In the genomic region with DNA sequence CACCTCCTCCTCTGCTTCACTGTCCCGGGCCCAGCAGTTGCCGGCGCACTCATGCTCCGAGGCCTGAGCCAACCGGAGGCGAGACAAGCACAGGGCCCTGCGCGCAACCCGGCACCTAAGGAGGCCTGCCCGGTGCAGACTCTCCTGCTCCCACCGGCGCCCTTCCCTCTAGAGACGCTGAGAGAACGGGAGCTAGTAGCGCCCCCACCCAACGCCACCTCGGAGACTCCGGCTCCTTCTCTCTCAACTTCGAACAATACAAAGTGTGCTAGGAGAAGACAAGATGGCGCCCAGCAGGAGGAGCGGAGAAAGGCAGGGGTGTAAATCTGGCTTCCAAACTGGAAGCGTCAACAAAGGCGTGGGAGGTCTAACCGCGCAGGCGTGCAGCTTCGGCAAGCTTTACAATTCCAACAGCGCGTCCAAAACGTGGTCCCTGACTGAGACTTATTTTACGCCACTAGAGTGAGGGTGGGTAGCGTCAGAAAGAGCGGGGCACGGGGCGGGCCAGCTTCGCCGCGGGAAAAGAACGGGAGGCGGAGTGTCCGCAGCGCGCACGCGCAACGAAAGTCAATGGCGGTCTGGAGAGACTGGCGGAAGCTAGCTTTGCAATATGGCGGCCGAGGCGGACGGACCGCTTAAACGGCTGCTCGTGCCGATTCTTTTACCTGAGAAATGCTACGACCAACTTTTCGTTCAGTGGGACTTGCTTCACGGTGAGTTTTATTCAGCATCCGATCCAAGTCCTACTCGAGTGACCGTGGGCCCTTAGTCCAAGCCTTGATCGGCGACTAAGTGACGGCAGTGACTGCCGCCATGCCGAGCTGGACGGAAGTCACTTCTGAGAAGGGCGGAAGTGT, we compare ENCODE assay signal across 8 cellular contexts. TPM values are rescaled to one million over a fixed set of nuclear protein-coding genes. Genes with fewer than 3 reads are reported as not detected.
DNase-seq lines count a peak whose midpoint lies in the region; ATAC-seq and TF ChIP-seq lines count a peak whose summit lies in the region.

A gene (plus strand): TSS at position 600 of the 857 bp plus-strand sequence. CDS start 11 bp downstream, at position 611.

- CTCF ChIA-PET in Caco-2 (lab: Charles Lee) = interaction anchor here (1.2 to 1.7 kb wide), 3 partner anchors 32 to 104 kb away, joined by 3 to 7 read pairs (median 6); a partner anchor contains a TSS

- peaks cover 6% of the 10 kb centered on the region; the same call in 1 of the 2 replicates for H4K20me1 ChIP-seq in OCI-LY3 (ENCODE audit: insufficient read depth, low read length)

- no peaks in the 10 kb centered on the region for H3K9me3 ChIP-seq in Caco-2
- no peaks in the 10 kb centered on the region for H3K9me3 ChIP-seq in OCI-LY3 (ENCODE audit: insufficient read depth, low read length)

- peaks cover 45% of the 10 kb centered on the region for H3K79me2 ChIP-seq in OCI-LY3 (ENCODE audit: low read length)

- peak within 1 kb of the TSS; percentile 88 for H3K27ac ChIP-seq in OCI-LY3 (ENCODE audit: low read length)

- H3K4me1 ChIP-seq in Caco-2 = peaks cover 10% of the 10 kb centered on the region
- H3K4me1 ChIP-seq in OCI-LY3 (ENCODE audit: low read length) = peaks cover 40% of the 10 kb centered on the region

- H3K4me3 Mint-ChIP-seq in Caco-2 (ENCODE audit: unreplicated experiment) (peak within 1 kb of the TSS; percentile 96), endothelial cell (ENCODE audit: unreplicated experiment) (peak within 1 kb of the TSS; percentile 99)

- TF ChIP-seq CTCF in Caco-2 (IDR thresholded peaks at IDR 0.05; ENCODE audit: insufficient read depth in 1 of 2, low read depth in 1 of 2, low read length in 1 of 2, severe bottlenecking in 1 of 2, unreplicated experiment in 1 of 2) (no peak), OCI-LY3 (IDR thresholded peaks at IDR 0.05; ENCODE audit: low read depth, low read length) (no peak), endothelial cell (IDR thresholded peaks at IDR 0.05; ENCODE audit: unreplicated experiment) (no peak)

- H3K9ac ChIP-seq in OCI-LY3 (ENCODE audit: low read length) = peak within 1 kb of the TSS; percentile 95

- H3K4me2 ChIP-seq in OCI-LY3 (ENCODE audit: low read length) = peak within 1 kb of the TSS; percentile 97

- no peaks in the 10 kb centered on the region; the same call in 1 of the 2 replicates for H3K36me3 ChIP-seq in Caco-2 (ENCODE audit: control insufficient read depth, insufficient read depth, low read length)
- H3K36me3 ChIP-seq in OCI-LY3 (replicated peaks; ENCODE audit: low read depth, low read length) = peaks cover 23% of the 10 kb centered on the region

- peak; percentile 57 for ATAC-seq in GM21390 (IDR thresholded peaks at IDR 0.05; ENCODE audit: unreplicated experiment)

- no peaks in the 10 kb centered on the region for H3K9me3 Mint-ChIP-seq in Caco-2 (ENCODE audit: unreplicated experiment)
- no peaks in the 10 kb centered on the region for H3K9me3 Mint-ChIP-seq in endothelial cell (ENCODE audit: unreplicated experiment)

- H3K4me1 Mint-ChIP-seq in Caco-2 (ENCODE audit: low read depth, unreplicated experiment) (peaks cover 25% of the 10 kb centered on the region), endothelial cell (ENCODE audit: unreplicated experiment) (peaks cover 45% of the 10 kb centered on the region)

- H2AFZ ChIP-seq in OCI-LY3 (ENCODE audit: low read depth, low read length) = peak within 1 kb of the TSS; percentile 59

- DNase-seq in Caco-2 = peak; percentile 92 to 93
- peak; percentile 88 for DNase-seq in HuH-7 (ENCODE audit: low spot score)
- DNase-seq in activated CD8-positive, alpha-beta memory T cell treated with anti-CD3 and anti-CD28 coated beads, Interleukin-2, amount 50 U/mL, for 48 hours = peak; percentile 96
- DNase-seq in endothelial cell (ENCODE audit: low spot score) = peak; percentile 93
- peak; percentile 98 for DNase-seq in midbrain (lab: John Stamatoyannopoulos, UW)
- peak; percentile 82 to 87 for DNase-seq in stimulated activated CD8-positive, alpha-beta memory T cell treated with anti-CD3 and anti-CD28 coated beads, Interleukin-2, amount 100 ng/mL, for 1 hour (ENCODE audit: low read depth in 2 of 2)

- TSS peak; percentile 84 for BruUV-seq in Caco-2 (replicated peaks; lab: Mats Ljungman, UMichigan)

- H3K36me3 Mint-ChIP-seq in Caco-2 (ENCODE audit: insufficient read depth, unreplicated experiment) (peaks cover 65% of the 10 kb centered on the region), endothelial cell (ENCODE audit: low read depth, unreplicated experiment) (peaks cover 33% of the 10 kb centered on the region)

- H3K27me3 ChIP-seq in Caco-2 (replicated peaks; ENCODE audit: control insufficient read depth, insufficient read depth, low read length) (no peaks in the 10 kb centered on the region), OCI-LY3 (ENCODE audit: low read depth, low read length) (no peaks in the 10 kb centered on the region)

- intact Hi-C loops in Caco-2 (cut with micrococcal nuclease; ENCODE audit: unreplicated experiment) = loop anchor here (2.0 kb wide), 1 partner anchor 105 kb away; a partner anchor contains a TSS

- H3K27me3 Mint-ChIP-seq in Caco-2 (ENCODE audit: insufficient read depth, unreplicated experiment) = no peaks in the 10 kb centered on the region
- H3K27me3 Mint-ChIP-seq in endothelial cell (ENCODE audit: unreplicated experiment) = peaks cover 19% of the 10 kb centered on the region

- peak within 1 kb of the TSS; percentile 59 for H3K4me3 ChIP-seq in Caco-2 (ENCODE audit: low read depth, low read length)
- H3K4me3 ChIP-seq in OCI-LY3 (ENCODE audit: low read length) = peak within 1 kb of the TSS; percentile 98

- H3K27ac Mint-ChIP-seq in Caco-2 (ENCODE audit: unreplicated experiment) (peak within 1 kb of the TSS; percentile 100), endothelial cell (ENCODE audit: unreplicated experiment) (peak within 1 kb of the TSS; percentile 100)

- POLR2A ChIA-PET in Caco-2 (lab: Charles Lee) = interaction anchor here (0.6 to 1.8 kb wide), 9 partner anchors 10 to 548 kb away, joined by 3 to 17 read pairs (median 3); a partner anchor contains a TSS

RNA-seq across cellular contexts. Expression of the gene that starts here (rescaled TPM):
- total RNA-seq in Caco-2 (2022) = 44.2 and 49.7 TPM in 2 replicates
- total RNA-seq in endothelial cell (ENCODE audit: unreplicated experiment) = 51.8 TPM

Comparison
In these comparisons a context has a peak if more than half of its experiments do, and no peak if none do; other contexts are left out.
1. Peak in every context shown above with its lines: DNase-seq, ATAC-seq, H3K4me3 ChIP-seq and H3K27ac ChIP-seq.